In the genomic region with DNA sequence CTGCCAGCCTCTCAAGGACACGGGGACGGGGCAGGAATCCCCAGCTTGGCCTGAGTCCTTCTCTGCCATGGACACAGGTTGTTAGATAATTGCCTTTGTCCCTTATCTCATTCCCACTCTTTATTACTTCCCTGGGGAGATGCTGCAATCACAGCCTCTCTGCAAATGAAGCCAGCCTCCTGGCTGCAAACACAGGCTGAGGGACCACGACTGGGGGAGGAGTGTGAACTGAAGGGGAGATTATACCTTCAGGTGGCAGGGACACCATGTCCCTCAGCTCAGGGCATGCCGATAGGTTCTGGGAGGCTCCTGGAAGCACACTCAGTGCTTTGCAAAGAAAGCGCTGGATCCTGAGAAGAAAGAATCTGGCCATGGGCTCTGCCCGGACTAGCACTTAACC, we compare ENCODE assay signal across 3 cellular contexts.
TF ChIP-seq lines count a peak whose summit lies in the region.

No MANE protein-coding gene starts in this region.

TF ChIP-seq in SK-N-SH, 30 proteins besides CTCF, POLR2A, EP300 and RAD21 (continued from another document and continues in another):
- TF ChIP-seq RFX5 (IDR thresholded peaks at IDR 0.05; ENCODE audit: low read length) (no peak), YY1 (IDR thresholded peaks at IDR 0.05; ENCODE audit: low read depth) (no peak), RXRA (IDR thresholded peaks at IDR 0.05; ENCODE audit: borderline replicate concordance, low read depth) (no peak), MXI1 (IDR thresholded peaks at IDR 0.05; ENCODE audit: low read depth, low read length) (peak; percentile 35; the same call in 1 of the 2 replicates), CHD2 (IDR thresholded peaks at IDR 0.05; ENCODE audit: low read length, partially characterized antibody) (peak; percentile 61), FOXJ3 (CRISPR knock-in tag; IDR thresholded peaks at IDR 0.05) (peak; percentile 85), TCF12 (IDR thresholded peaks at IDR 0.05) (no peak), POLR2AphosphoS5 (IDR thresholded peaks at IDR 0.05; ENCODE audit: low read depth, low read length) (no peak), EZH2phosphoT487 (IDR thresholded peaks at IDR 0.05; ENCODE audit: borderline replicate concordance, low read depth) (no peak), USF1 (IDR thresholded peaks at IDR 0.05; ENCODE audit: borderline replicate concordance, low read depth) (no peak)
- TF ChIP-seq, protein P1, sequence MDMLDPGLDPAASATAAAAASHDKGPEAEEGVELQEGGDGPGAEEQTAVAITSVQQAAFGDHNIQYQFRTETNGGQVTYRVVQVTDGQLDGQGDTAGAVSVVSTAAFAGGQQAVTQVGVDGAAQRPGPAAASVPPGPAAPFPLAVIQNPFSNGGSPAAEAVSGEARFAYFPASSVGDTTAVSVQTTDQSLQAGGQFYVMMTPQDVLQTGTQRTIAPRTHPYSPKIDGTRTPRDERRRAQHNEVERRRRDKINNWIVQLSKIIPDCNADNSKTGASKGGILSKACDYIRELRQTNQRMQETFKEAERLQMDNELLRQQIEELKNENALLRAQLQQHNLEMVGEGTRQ (IDR thresholded peaks at IDR 0.05; ENCODE audit: borderline replicate concordance, low read depth, low read length), result no peak
- TF ChIP-seq, protein P2, sequence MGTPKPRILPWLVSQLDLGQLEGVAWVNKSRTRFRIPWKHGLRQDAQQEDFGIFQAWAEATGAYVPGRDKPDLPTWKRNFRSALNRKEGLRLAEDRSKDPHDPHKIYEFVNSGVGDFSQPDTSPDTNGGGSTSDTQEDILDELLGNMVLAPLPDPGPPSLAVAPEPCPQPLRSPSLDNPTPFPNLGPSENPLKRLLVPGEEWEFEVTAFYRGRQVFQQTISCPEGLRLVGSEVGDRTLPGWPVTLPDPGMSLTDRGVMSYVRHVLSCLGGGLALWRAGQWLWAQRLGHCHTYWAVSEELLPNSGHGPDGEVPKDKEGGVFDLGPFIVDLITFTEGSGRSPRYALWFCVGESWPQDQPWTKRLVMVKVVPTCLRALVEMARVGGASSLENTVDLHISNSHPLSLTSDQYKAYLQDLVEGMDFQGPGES (IDR thresholded peaks at IDR 0.05; ENCODE audit: low read depth, low read length), result no peak
- TF ChIP-seq, protein P3, sequence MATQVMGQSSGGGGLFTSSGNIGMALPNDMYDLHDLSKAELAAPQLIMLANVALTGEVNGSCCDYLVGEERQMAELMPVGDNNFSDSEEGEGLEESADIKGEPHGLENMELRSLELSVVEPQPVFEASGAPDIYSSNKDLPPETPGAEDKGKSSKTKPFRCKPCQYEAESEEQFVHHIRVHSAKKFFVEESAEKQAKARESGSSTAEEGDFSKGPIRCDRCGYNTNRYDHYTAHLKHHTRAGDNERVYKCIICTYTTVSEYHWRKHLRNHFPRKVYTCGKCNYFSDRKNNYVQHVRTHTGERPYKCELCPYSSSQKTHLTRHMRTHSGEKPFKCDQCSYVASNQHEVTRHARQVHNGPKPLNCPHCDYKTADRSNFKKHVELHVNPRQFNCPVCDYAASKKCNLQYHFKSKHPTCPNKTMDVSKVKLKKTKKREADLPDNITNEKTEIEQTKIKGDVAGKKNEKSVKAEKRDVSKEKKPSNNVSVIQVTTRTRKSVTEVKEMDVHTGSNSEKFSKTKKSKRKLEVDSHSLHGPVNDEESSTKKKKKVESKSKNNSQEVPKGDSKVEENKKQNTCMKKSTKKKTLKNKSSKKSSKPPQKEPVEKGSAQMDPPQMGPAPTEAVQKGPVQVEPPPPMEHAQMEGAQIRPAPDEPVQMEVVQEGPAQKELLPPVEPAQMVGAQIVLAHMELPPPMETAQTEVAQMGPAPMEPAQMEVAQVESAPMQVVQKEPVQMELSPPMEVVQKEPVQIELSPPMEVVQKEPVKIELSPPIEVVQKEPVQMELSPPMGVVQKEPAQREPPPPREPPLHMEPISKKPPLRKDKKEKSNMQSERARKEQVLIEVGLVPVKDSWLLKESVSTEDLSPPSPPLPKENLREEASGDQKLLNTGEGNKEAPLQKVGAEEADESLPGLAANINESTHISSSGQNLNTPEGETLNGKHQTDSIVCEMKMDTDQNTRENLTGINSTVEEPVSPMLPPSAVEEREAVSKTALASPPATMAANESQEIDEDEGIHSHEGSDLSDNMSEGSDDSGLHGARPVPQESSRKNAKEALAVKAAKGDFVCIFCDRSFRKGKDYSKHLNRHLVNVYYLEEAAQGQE (IDR thresholded peaks at IDR 0.05; ENCODE audit: low read depth, low read length), result no peak

TF ChIP-seq in SK-N-SH treated with all-trans-retinoic acid at 6 μM for 48 hours, 23 proteins besides CTCF, POLR2A, EP300 and RAD21 (continued from another document):
- TF ChIP-seq CSRNP3 (CRISPR knock-in tag; IDR thresholded peaks at IDR 0.05) (no peak), SNAI2 (CRISPR knock-in tag; IDR thresholded peaks at IDR 0.05) (no peak), ZNF565 (CRISPR knock-in tag; conservative IDR thresholded peaks at IDR 0.05; ENCODE audit: low read depth) (no peak), GLIS3 (CRISPR knock-in tag; IDR thresholded peaks at IDR 0.05) (no peak), ZFP30 (CRISPR knock-in tag; IDR thresholded peaks at IDR 0.05) (no peak), ZNF8 (CRISPR knock-in tag; IDR thresholded peaks at IDR 0.05) (no peak), POU6F1 (CRISPR knock-in tag; IDR thresholded peaks at IDR 0.05; ENCODE audit: borderline replicate concordance, low read depth) (no peak), TCF4 (CRISPR knock-in tag; IDR thresholded peaks at IDR 0.05; ENCODE audit: borderline replicate concordance) (no peak), ZFP3 (CRISPR knock-in tag; IDR thresholded peaks at IDR 0.05) (no peak), RARB (CRISPR knock-in tag; IDR thresholded peaks at IDR 0.05) (no peak), ZC3H10 (CRISPR knock-in tag; IDR thresholded peaks at IDR 0.05) (no peak), CSDC2 (CRISPR knock-in tag; IDR thresholded peaks at IDR 0.05) (no peak), OSR1 (CRISPR knock-in tag; IDR thresholded peaks at IDR 0.05) (no peak)

TF ChIP-seq in H1, 55 proteins besides CTCF, POLR2A, EP300 and RAD21 (continued from another document):
- no peak for TF ChIP-seq NANOG (IDR thresholded peaks at IDR 0.05; ENCODE audit: insufficient read depth, low read depth, low read length, poor library complexity, severe bottlenecking)
- TF ChIP-seq, protein P4, sequence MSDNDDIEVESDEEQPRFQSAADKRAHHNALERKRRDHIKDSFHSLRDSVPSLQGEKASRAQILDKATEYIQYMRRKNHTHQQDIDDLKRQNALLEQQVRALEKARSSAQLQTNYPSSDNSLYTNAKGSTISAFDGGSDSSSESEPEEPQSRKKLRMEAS (IDR thresholded peaks at IDR 0.05), result no peak
- no peak for TF ChIP-seq BCL11A (IDR thresholded peaks at IDR 0.05; ENCODE audit: low read depth in 2 of 2, low read length in 2 of 2)
- TF ChIP-seq SP4 (IDR thresholded peaks at IDR 0.05; ENCODE audit: low read length), result no peak
- TF ChIP-seq SAP30 (IDR thresholded peaks at IDR 0.05; ENCODE audit: insufficient read depth, insufficient replicate concordance, low read length), result no peak
- TF ChIP-seq CEBPB (IDR thresholded peaks at IDR 0.05; ENCODE audit: low read depth, low read length), result no peak
- TF ChIP-seq POU5F1 (IDR thresholded peaks at IDR 0.05; ENCODE audit: low read depth, low read length), result no peak
- no peak for TF ChIP-seq TEAD4 (IDR thresholded peaks at IDR 0.05; ENCODE audit: low read depth, low read length)
- TF ChIP-seq YY1 (IDR thresholded peaks at IDR 0.05; ENCODE audit: low read depth, low read length), result no peak
- TF ChIP-seq GTF2F1 (IDR thresholded peaks at IDR 0.05; ENCODE audit: borderline replicate concordance, low read depth, low read length), result no peak
- no peak for TF ChIP-seq CHD1 (IDR thresholded peaks at IDR 0.05; ENCODE audit: low read depth, low read length)
- no peak for TF ChIP-seq ASH2L (IDR thresholded peaks at IDR 0.05; ENCODE audit: low read length)
- TF ChIP-seq CTBP2 (IDR thresholded peaks at IDR 0.05; ENCODE audit: borderline replicate concordance, insufficient read depth, insufficient read length, low read length), result no peak
